ENCODE assay signal across 8 cellular contexts in genomic region chr19:15650123-15650522, GRCh38. TPM values are rescaled to one million over a fixed set of nuclear protein-coding genes. Genes with fewer than 3 reads are reported as not detected.
"Had no signal": no experiment of that assay in that cellular context is flagged by ENCODE, and none has a peak within 500 bp of the region (broad histone marks: within the 10 kb centered on the region; RNA-seq: fewer than 3 reads in every experiment).

No MANE protein-coding gene starts in this region.

RNA-seq across cellular contexts. Expression of gene CYP4F8, which starts 35.1 kb away (rescaled TPM):
- total RNA-seq: stomach, subcutaneous adipose tissue, temporal lobe, thoracic aorta, thyroid gland, tibial nerve, transverse colon, upper lobe of left lung had no signal
- polyA plus RNA-seq: stomach had no signal
